ENCODE assay signal across 21 cellular contexts in genomic region chr5:6832272-6832671, GRCh38.
"Had no signal": no experiment of that assay in that cellular context is flagged by ENCODE, and none has a peak within 500 bp of the region (broad histone marks: within the 10 kb centered on the region; RNA-seq: fewer than 3 reads in every experiment).

No MANE protein-coding gene starts in this region.

- H3K9me3 ChIP-seq: esophagus squamous epithelium, gastroesophageal sphincter, pancreas, suprapubic skin, tibial nerve had no signal

- H3K27me3 ChIP-seq: pancreas, stomach, suprapubic skin, tibial nerve had no signal

- ATAC-seq: activated CD4-positive, CD25-positive, alpha-beta regulatory T cell treated with anti-CD3 and anti-CD28 coated beads, Interleukin-2, amount 50 U/mL, for 24 hours; activated naive CD8-positive, alpha-beta T cell treated with anti-CD3 and anti-CD28 coated beads, Interleukin-2, amount 50 U/mL, for 24 hours; activated T-helper 17 cell treated with anti-CD3 and anti-CD28 coated beads, Interleukin-2, amount 50 U/mL, for 72 hours; gastroesophageal sphincter; right cardiac atrium; stimulated activated memory B cell treated with anti-CD40 and anti-IgM and Interleukin-4, amounts not matched to agents 10 μg/mL and 1 μg/mL and 100 μg/mL, for 72 hours; T-helper 17 cell had no signal

- H3K4me1 ChIP-seq: esophagus squamous epithelium, pancreas, suprapubic skin had no signal

- H3K27ac ChIP-seq: coronary artery, esophagus squamous epithelium, gastroesophageal sphincter, pancreas, stomach, suprapubic skin, tibial nerve had no signal

- H3K36me3 Mint-ChIP-seq: memory B cell; stimulated activated memory B cell treated with anti-CD40 and anti-IgM and Interleukin-4, amounts not matched to agents 10 μg/mL and 1 μg/mL and 100 μg/mL, for 72 hours had no signal

- DNase-seq: activated CD8-positive, alpha-beta memory T cell treated with anti-CD3 and anti-CD28 coated beads, Interleukin-2, amount 50 U/mL, for 4 hours; activated naive CD4-positive, alpha-beta T cell; activated naive CD8-positive, alpha-beta T cell treated with anti-CD3 and anti-CD28 coated beads, Interleukin-2, amount 50 U/mL, for 24 hours; activated T-cell treated with anti-CD3 and anti-CD28 coated beads, Interleukin-2, amount 50 U/mL, for 24 hours; esophagus squamous epithelium; hypothalamus; nephron progenitor cell; pancreas; right cardiac atrium; small intestine; stimulated activated CD4-positive, alpha-beta T cell treated with anti-CD3 and anti-CD28 coated beads, Interleukin-2, amount 100 ng/mL, for 24 hours; stomach; T-helper 17 cell had no signal

- H3K4me3 ChIP-seq: coronary artery, esophagus squamous epithelium, gastroesophageal sphincter, pancreas, stomach, suprapubic skin, tibial nerve had no signal

- H3K27me3 Mint-ChIP-seq: T-helper 17 cell had no signal

- H3K4me3 Mint-ChIP-seq: activated naive CD8-positive, alpha-beta T cell treated with anti-CD3 and anti-CD28 coated beads, Interleukin-2, amount 50 U/mL, for 24 hours; activated T-cell treated with anti-CD3 and anti-CD28 coated beads, Interleukin-2, amount 50 U/mL, for 24 hours; activated T-helper 17 cell treated with anti-CD3 and anti-CD28 coated beads, Interleukin-2, amount 50 U/mL, for 72 hours; memory B cell; nephron progenitor cell; stimulated activated memory B cell treated with anti-CD40 and anti-IgM and Interleukin-4, amounts not matched to agents 10 μg/mL and 1 μg/mL and 100 μg/mL, for 72 hours; T-helper 17 cell had no signal

- H3K27ac Mint-ChIP-seq: activated naive CD8-positive, alpha-beta T cell treated with anti-CD3 and anti-CD28 coated beads, Interleukin-2, amount 50 U/mL, for 24 hours; activated T-cell treated with anti-CD3 and anti-CD28 coated beads, Interleukin-2, amount 50 U/mL, for 24 hours; activated T-helper 17 cell treated with anti-CD3 and anti-CD28 coated beads, Interleukin-2, amount 50 U/mL, for 72 hours; memory B cell; nephron progenitor cell; stimulated activated memory B cell treated with anti-CD40 and anti-IgM and Interleukin-4, amounts not matched to agents 10 μg/mL and 1 μg/mL and 100 μg/mL, for 72 hours; T-helper 17 cell had no signal

- H3K36me3 ChIP-seq: esophagus squamous epithelium, gastroesophageal sphincter, pancreas, stomach, suprapubic skin, tibial nerve had no signal
